8 cellular contexts compared by ENCODE assay signal in genomic region chr6:75210885-75211739, GRCh38. TPM values are rescaled to one million over a fixed set of nuclear protein-coding genes. Genes with fewer than 3 reads are reported as not detected.
DNase-seq lines count a peak whose midpoint lies in the region; ATAC-seq and TF ChIP-seq lines count a peak whose summit lies in the region.

No MANE protein-coding gene starts in this region.

- H3K27me3 ChIP-seq in heart left ventricle (peaks cover 2 to 26% (median 15%) of the 10 kb centered on the region in 9 donors), endodermal cell (ENCODE audit: control insufficient read depth, insufficient read depth, low read length, poor library complexity, severe bottlenecking) (peaks cover 39% of the 10 kb centered on the region)

- TF ChIP-seq CTCF in heart left ventricle (IDR thresholded peaks at IDR 0.05) (peak; percentile 67 to 87 (median 81)), endodermal cell (conservative IDR thresholded peaks at IDR 0.05) (peak; percentile 92)

- WGBS in heart left ventricle, 4 donors, result 28 to 34% (median 30%) methylated on average over 10 of the region's 10 CpGs
- WGBS in endodermal cell (ENCODE audit: insufficient coverage in 1 of 2, insufficient read length in 1 of 2), 2 experiments, result 54 to 63% methylated on average over 4 to 9 of the region's 10 CpGs

- no peaks in the 10 kb centered on the region for H3K9me3 Mint-ChIP-seq in endodermal cell
- H3K9me3 Mint-ChIP-seq in natural killer cell treated with Interleukin-12 subunit alpha and Interleukin-12 subunit beta and Interleukin-15 and Interleukin-18, amount 100 ng/mL, for 72 hours, result no peaks in the 10 kb centered on the region

- H3K9me3 ChIP-seq in heart left ventricle, result no peaks in the 10 kb centered on the region
- H3K9me3 ChIP-seq in endodermal cell (ENCODE audit: control insufficient read depth, low read length), result no peaks in the 10 kb centered on the region

- no peak overlapping the region for H3K4me3 ChIP-seq in heart left ventricle
- no peak overlapping the region for H3K4me3 ChIP-seq in endodermal cell (ENCODE audit: low read length)

- H3K36me3 ChIP-seq in heart left ventricle (no peaks in the 10 kb centered on the region), endodermal cell (ENCODE audit: control insufficient read depth, insufficient read depth, low read length) (no peaks in the 10 kb centered on the region)

- intact Hi-C loops in heart left ventricle (cut with DNase I), result loop anchor here in 6 of 10 donors (5.0 to 10.0 kb wide), 8 partner anchors 1116 to 1539 kb away; no protein-coding TSS in a partner anchor
- intact Hi-C loops in left cardiac atrium (cut with DNase I), result loop anchor here in 1 of 2 donors (2.0 to 5.0 kb wide), 2 partner anchors 1239 to 1470 kb away; no protein-coding TSS in a partner anchor

- peak in 3 of 5 donors; percentile 31 to 47 (median 33) for DNase-seq in heart left ventricle
- no peak for DNase-seq in left cardiac atrium
- DNase-seq in NCI-H1694 (lab: John Stamatoyannopoulos, UW), result peak; percentile 52
- DNase-seq in T-helper 9 cell, result peak; percentile 39
- DNase-seq in endodermal cell, result peak; percentile 61
- peak; percentile 74 for DNase-seq in natural killer cell treated with Interleukin-12 subunit alpha and Interleukin-12 subunit beta and Interleukin-15 and Interleukin-18, amount 100 ng/mL, for 72 hours (ENCODE audit: low spot score)
- DNase-seq in GM19240 (ENCODE audit: insufficient read length, low spot score), result no peak

- peaks cover 30% of the 10 kb centered on the region for H3K4me1 Mint-ChIP-seq in endodermal cell
- H3K4me1 Mint-ChIP-seq in natural killer cell treated with Interleukin-12 subunit alpha and Interleukin-12 subunit beta and Interleukin-15 and Interleukin-18, amount 100 ng/mL, for 72 hours (ENCODE audit: low read depth in 2 of 2), result peaks cover 27 to 28% of the 10 kb centered on the region in 2 donors

- ATAC-seq in heart left ventricle (no peak), left cardiac atrium (no peak), GM18520 (IDR thresholded peaks at IDR 0.05; ENCODE audit: unreplicated experiment) (no peak)
- no peak for ATAC-seq in natural killer cell treated with Interleukin-12 subunit alpha and Interleukin-12 subunit beta and Interleukin-15 and Interleukin-18, amount 100 ng/mL, for 72 hours

- H3K27me3 Mint-ChIP-seq in endodermal cell (ENCODE audit: insufficient read depth), result peaks cover 46% of the 10 kb centered on the region
- peaks cover 46 to 59% of the 10 kb centered on the region in 2 donors for H3K27me3 Mint-ChIP-seq in natural killer cell treated with Interleukin-12 subunit alpha and Interleukin-12 subunit beta and Interleukin-15 and Interleukin-18, amount 100 ng/mL, for 72 hours

- H3K27ac ChIP-seq in heart left ventricle, result no peak overlapping the region
- H3K27ac ChIP-seq in endodermal cell (ENCODE audit: low read depth, low read length), result no peak overlapping the region

- H3K27ac Mint-ChIP-seq in endodermal cell, result no peak overlapping the region
- H3K27ac Mint-ChIP-seq in natural killer cell treated with Interleukin-12 subunit alpha and Interleukin-12 subunit beta and Interleukin-15 and Interleukin-18, amount 100 ng/mL, for 72 hours, result no peak overlapping the region

- TF ChIP-seq POLR2A in heart left ventricle (IDR thresholded peaks at IDR 0.05), result no peak

- H3K36me3 Mint-ChIP-seq in endodermal cell (ENCODE audit: low read depth), result no peaks in the 10 kb centered on the region
- no peaks in the 10 kb centered on the region for H3K36me3 Mint-ChIP-seq in natural killer cell treated with Interleukin-12 subunit alpha and Interleukin-12 subunit beta and Interleukin-15 and Interleukin-18, amount 100 ng/mL, for 72 hours

- no peak overlapping the region for H3K4me3 Mint-ChIP-seq in endodermal cell
- no peak overlapping the region for H3K4me3 Mint-ChIP-seq in natural killer cell treated with Interleukin-12 subunit alpha and Interleukin-12 subunit beta and Interleukin-15 and Interleukin-18, amount 100 ng/mL, for 72 hours

- no peak overlapping the region for H3K9ac ChIP-seq in endodermal cell (ENCODE audit: extremely low read depth, low read length, poor library complexity, severe bottlenecking)

- H3K4me1 ChIP-seq in heart left ventricle, result peaks cover 0 to 43% (median 32%) of the 10 kb centered on the region in 12 donors
- peaks cover 3% of the 10 kb centered on the region for H3K4me1 ChIP-seq in endodermal cell (ENCODE audit: control insufficient read depth, insufficient read depth, low read length)

RNA-seq across cellular contexts. Expression of gene COL12A1, which starts 5.3 kb away (rescaled TPM):
- total RNA-seq in heart left ventricle (10 to 100 TPM in 8 of 9 donors, 1 to 10 TPM in 1; 9.4 to 26.8 (median 24.0) TPM), left cardiac atrium (10 to 100 TPM; 23.2 to 33.6 TPM), endodermal cell (under 1 TPM; 0.13 to 0.64 TPM)
- polyA plus RNA-seq in heart left ventricle, result 1 to 10 TPM; 3.1 to 4.7 TPM
- polyA plus RNA-seq in endodermal cell (2013, experiment 1 of 2), result 5.4 TPM
- polyA plus RNA-seq in endodermal cell (2013, experiment 2 of 2), result 5.8 TPM
- not detected for total RNA-seq in natural killer cell treated with Interleukin-12 subunit alpha and Interleukin-12 subunit beta and Interleukin-15 and Interleukin-18, amount 100 ng/mL, for 72 hours

RNA-seq across cellular contexts. Expression of gene COX7A2, which starts 32.5 kb away (rescaled TPM):
- total RNA-seq in heart left ventricle, result 1,000 to 10,000 TPM in 4 of 9 donors, 100 to 1,000 TPM in 5; 646 to 1,301 (median 986) TPM
- polyA plus RNA-seq in heart left ventricle, result 1,000 to 10,000 TPM; 1,329 to 1,466 TPM
- total RNA-seq in left cardiac atrium, result 100 to 1,000 TPM; 689 to 799 TPM
- total RNA-seq in endodermal cell, result 100 to 1,000 TPM; 399 to 472 TPM
- 241 TPM for polyA plus RNA-seq in endodermal cell (2013, experiment 1 of 2)
- polyA plus RNA-seq in endodermal cell (2013, experiment 2 of 2), result 240 TPM
- 100 to 1,000 TPM; 108 to 521 TPM for total RNA-seq in natural killer cell treated with Interleukin-12 subunit alpha and Interleukin-12 subunit beta and Interleukin-15 and Interleukin-18, amount 100 ng/mL, for 72 hours

Comparison
In these comparisons a context has a peak if more than half of its experiments do, and no peak if none do; other contexts are left out.
1. DNase-seq: peak in heart left ventricle (3 of 5), NCI-H1694 (single experiment), T-helper 9 cell (single experiment), endodermal cell (single experiment) and natural killer cell treated with Interleukin-12 subunit alpha and Interleukin-12 subunit beta and Interleukin-15 and Interleukin-18, amount 100 ng/mL, for 72 hours (single experiment); none in left cardiac atrium (single experiment) and GM19240 (single experiment).
2. RNA of gene COL12A1, which starts 5.3 kb away (total RNA-seq): 23.2 to 33.6 TPM in left cardiac atrium and 9.4 to 26.8 TPM in heart left ventricle; 0.13 to 0.64 TPM in endodermal cell and not detected in natural killer cell treated with Interleukin-12 subunit alpha and Interleukin-12 subunit beta and Interleukin-15 and Interleukin-18, amount 100 ng/mL, for 72 hours; every median in the first group is over 4 times any median in the second.